ENCODE assay signal across 8 cellular contexts in the genomic region with DNA sequence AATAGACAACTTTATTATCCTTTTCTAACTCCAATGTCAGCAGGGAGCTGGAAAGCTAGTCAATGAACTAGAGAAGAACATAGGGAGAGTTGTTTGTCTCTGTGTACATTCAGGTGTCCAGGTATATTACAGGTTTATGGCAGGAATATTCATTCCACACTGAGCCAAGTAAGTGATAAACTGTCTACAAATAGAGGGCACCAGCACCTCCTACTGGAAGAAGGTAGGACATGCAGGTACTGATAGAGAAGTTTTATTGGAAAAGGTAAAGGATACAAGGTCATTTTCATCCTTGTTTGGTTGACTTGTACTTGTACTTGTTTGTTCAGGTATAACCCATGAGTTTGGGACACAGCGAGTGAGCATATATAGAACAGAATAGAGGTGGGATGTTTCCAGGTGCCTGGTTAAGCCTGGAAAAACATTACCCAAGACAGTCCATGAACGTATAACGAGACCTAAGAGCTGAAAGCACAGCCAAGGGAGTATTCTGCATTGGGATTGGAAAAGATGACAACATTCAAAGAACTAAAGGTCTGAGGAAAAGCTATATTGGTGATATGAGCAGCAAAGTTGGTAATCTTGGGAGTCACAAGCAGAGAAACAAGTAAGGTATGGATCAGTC.
DNase-seq lines count a peak whose midpoint lies in the region; ATAC-seq, FAIRE-seq and TF ChIP-seq lines count a peak whose summit lies in the region.

No MANE protein-coding gene starts in this region.

- peaks cover 5% of the 10 kb centered on the region; the same call in 1 of the 3 replicates for H3K4me1 ChIP-seq in A549
- no peaks in the 10 kb centered on the region for H3K4me1 ChIP-seq in prostate gland (replicated peaks)

- FAIRE-seq in A549 (lab: Jason Lieb, UNC): no peak

- CTCF ChIA-PET in A549 (lab: Yijun Ruan, JAX): interaction anchor here (0.6 to 2.3 kb wide), 32 partner anchors 8 to 688 kb away, joined by 3 to 22 read pairs (median 3); partner anchors contain the start of gene PPP1R3C

- ATAC-seq in A549 (peak in 1 of 2 experiments; percentile 78; a peak in 3 of 6 replicates), HG03571 (IDR thresholded peaks at IDR 0.05; ENCODE audit: unreplicated experiment) (no peak), GM21576 (IDR thresholded peaks at IDR 0.05; ENCODE audit: unreplicated experiment) (no peak)

- POLR2A ChIA-PET in A549 (lab: Yijun Ruan, JAX): no interaction called here

- no peak for TF ChIP-seq POLR2A in A549 (IDR thresholded peaks at IDR 0.05; ENCODE audit: low read length)
- no peak for TF ChIP-seq POLR2A in prostate gland (IDR thresholded peaks at IDR 0.05)

- H3K27me3 ChIP-seq in dorsolateral prefrontal cortex (peaks cover 0 to 3% (median 0%) of the 10 kb centered on the region in 45 donors), prostate gland (replicated peaks; ENCODE audit: insufficient read depth) (no peaks in the 10 kb centered on the region)

- no peak overlapping the region for H3K4me3 ChIP-seq in A549
- H3K4me3 ChIP-seq in dorsolateral prefrontal cortex: no peak overlapping the region
- H3K4me3 ChIP-seq in prostate gland: no peak overlapping the region

- H3K36me3 ChIP-seq in prostate gland: no peaks in the 10 kb centered on the region

- intact Hi-C loops in dorsolateral prefrontal cortex (cut with DNase I) (no loop called here), prostate gland (cut with DNase I) (no loop called here)

- WGBS in A549 (ENCODE audit: missing lambda C conversion rate): 65% methylated on average over 3 of the region's 3 CpGs
- WGBS in prostate gland: 90% methylated on average over 3 of the region's 3 CpGs

- no peak for TF ChIP-seq EP300 in A549 (IDR thresholded peaks at IDR 0.05)

- TF ChIP-seq CTCF in A549 (IDR thresholded peaks at IDR 0.05): peak; percentile 75
- TF ChIP-seq CTCF in dorsolateral prefrontal cortex (IDR thresholded peaks at IDR 0.05 in 54 of 56, conservative IDR thresholded peaks at IDR 0.05 in 2 of 56; ENCODE audit: low read depth in 1 of 56, partially characterized antibody in 56 of 56): peak in 36 of 56 donors; percentile 11 to 53 (median 30)
- TF ChIP-seq CTCF in prostate gland (IDR thresholded peaks at IDR 0.05): peak; percentile 29 to 64 (median 60)

- no peak overlapping the region for H3K27ac ChIP-seq in A549
- H3K27ac ChIP-seq in dorsolateral prefrontal cortex: no peak overlapping the region
- H3K27ac ChIP-seq in prostate gland: no peak overlapping the region

- TF ChIP-seq RAD21 in A549 (conservative IDR thresholded peaks at IDR 0.05 in 1 of 2, IDR thresholded peaks at IDR 0.05 in 1 of 2): peak; percentile 79 to 91

- H3K9me3 ChIP-seq in A549 (no peaks in the 10 kb centered on the region), prostate gland (no peaks in the 10 kb centered on the region)

- peak; percentile 54 to 58 for DNase-seq in A549 (ENCODE audit: low read depth in 1 of 2, low spot score in 1 of 2)
- DNase-seq in EL: peak; percentile 40
- DNase-seq in NCI-H460 (ENCODE audit: extremely low read depth, low read depth): peak; percentile 60
- no peak for DNase-seq in dorsolateral prefrontal cortex
- no peak for DNase-seq in prostate gland (ENCODE audit: low spot score)
- no peak for DNase-seq in hypothalamus (lab: John Stamatoyannopoulos, UW)

- H3K4me2 ChIP-seq in A549: no peak overlapping the region

TF ChIP-seq in A549, 52 proteins besides CTCF, POLR2A, EP300 and RAD21:
- TF ChIP-seq NFE2L2 (conservative IDR thresholded peaks at IDR 0.05; ENCODE audit: low read length) (no peak), ZSCAN20 (CRISPR knock-in tag; IDR thresholded peaks at IDR 0.05) (no peak), ZC3H11A (IDR thresholded peaks at IDR 0.05) (no peak), MAX (IDR thresholded peaks at IDR 0.05) (no peak), SMC3 (IDR thresholded peaks at IDR 0.05) (peak; percentile 75)
TF ChIP-seq in A549: peak in this region for 1.

Comparison
In these comparisons a context has a peak if more than half of its experiments do, and no peak if none do; other contexts are left out.
1. DNase-seq: peak in A549 (2 of 2), EL (single experiment) and NCI-H460 (single experiment); none in dorsolateral prefrontal cortex (0 of 10), prostate gland (single experiment) and hypothalamus (0 of 51).
2. Peak in every context shown above with its lines, with median percentiles within 50 percentile points of each other: CTCF ChIP-seq.